In genomic region chr4:51843309-51844156, GRCh38 we compare ENCODE assay signal across 8 cellular contexts.
DNase-seq lines count a peak whose midpoint lies in the region; ATAC-seq and TF ChIP-seq lines count a peak whose summit lies in the region.

No MANE protein-coding gene starts in this region.

- peaks cover 23% of the 10 kb centered on the region for H4K20me1 ChIP-seq in BLaER1

- H3K27ac ChIP-seq in BLaER1 (peak overlapping the region; percentile 77), brain microvascular endothelial cell (peak overlapping the region; percentile 75)

- ATAC-seq in GM19328 (IDR thresholded peaks at IDR 0.05; ENCODE audit: unreplicated experiment): peak; percentile 24

- H3K4me1 Mint-ChIP-seq in T-helper 1 cell treated with Interleukin-12 subunit alpha and Interleukin-12 subunit beta and Interleukin-4 antibody, amounts not matched to agents 30 μg/mL and 1 μg/mL, for 36 hours (ENCODE audit: low read depth): peaks cover 17% of the 10 kb centered on the region

- H3K27ac Mint-ChIP-seq in T-helper 1 cell treated with Interleukin-12 subunit alpha and Interleukin-12 subunit beta and Interleukin-4 antibody, amounts not matched to agents 30 μg/mL and 1 μg/mL, for 36 hours: peak overlapping the region; percentile 92

- no peak for TF ChIP-seq CTCF in brain microvascular endothelial cell (IDR thresholded peaks at IDR 0.05; ENCODE audit: low read depth, low read length, missing control alignments)

- H3K4me3 ChIP-seq in BLaER1 (peak overlapping the region; percentile 90), brain microvascular endothelial cell (ENCODE audit: low read depth, low read length) (peak overlapping the region; percentile 69)

- H3K36me3 ChIP-seq in BLaER1: peaks cover 8% of the 10 kb centered on the region; the same call in 1 of the 2 replicates
- no peaks in the 10 kb centered on the region for H3K36me3 ChIP-seq in brain microvascular endothelial cell (replicated peaks)

- peak overlapping the region; percentile 81 for H3K9ac ChIP-seq in BLaER1

- no peaks in the 10 kb centered on the region for H3K9me3 Mint-ChIP-seq in T-helper 1 cell treated with Interleukin-12 subunit alpha and Interleukin-12 subunit beta and Interleukin-4 antibody, amounts not matched to agents 30 μg/mL and 1 μg/mL, for 36 hours

- no peaks in the 10 kb centered on the region for H3K9me3 ChIP-seq in BLaER1

- peak overlapping the region; percentile 98 for H3K4me3 Mint-ChIP-seq in T-helper 1 cell treated with Interleukin-12 subunit alpha and Interleukin-12 subunit beta and Interleukin-4 antibody, amounts not matched to agents 30 μg/mL and 1 μg/mL, for 36 hours

- peaks cover 10% of the 10 kb centered on the region for H3K4me1 ChIP-seq in BLaER1

- DNase-seq in HPDE6-E6E7 (ENCODE audit: extremely low spot score) (peak; percentile 49), brain microvascular endothelial cell (peak; percentile 53), iPS-NIHi11 (ENCODE audit: low spot score) (peak; percentile 59), NCI-H1694 treated with DMSO at 0.1 percent for 48 hours (lab: John Stamatoyannopoulos, UW) (no peak)
- peak; percentile 65 for DNase-seq in stimulated activated CD4-positive, alpha-beta T cell treated with anti-CD3 and anti-CD28 coated beads, Interleukin-12 subunit alpha, Interleukin-12 subunit beta, amount 100 ng/mL, for 4 hours

- peaks cover 10% of the 10 kb centered on the region for H3K27me3 Mint-ChIP-seq in T-helper 1 cell treated with Interleukin-12 subunit alpha and Interleukin-12 subunit beta and Interleukin-4 antibody, amounts not matched to agents 30 μg/mL and 1 μg/mL, for 36 hours (ENCODE audit: low read depth)

- no peaks in the 10 kb centered on the region for H3K27me3 ChIP-seq in BLaER1
- no peaks in the 10 kb centered on the region for H3K27me3 ChIP-seq in brain microvascular endothelial cell (replicated peaks)

- in situ Hi-C loops in brain microvascular endothelial cell (cut with HindIII; ENCODE audit: low pct_ligation_motif_present, low sequenced_read_pairs): no loop called here

- H3K4me2 ChIP-seq in BLaER1: peak overlapping the region; percentile 97

- H3K36me3 Mint-ChIP-seq in T-helper 1 cell treated with Interleukin-12 subunit alpha and Interleukin-12 subunit beta and Interleukin-4 antibody, amounts not matched to agents 30 μg/mL and 1 μg/mL, for 36 hours (ENCODE audit: low read depth): peaks cover 3% of the 10 kb centered on the region
